ENCODE assay signal across 22 cellular contexts in the genomic region with DNA sequence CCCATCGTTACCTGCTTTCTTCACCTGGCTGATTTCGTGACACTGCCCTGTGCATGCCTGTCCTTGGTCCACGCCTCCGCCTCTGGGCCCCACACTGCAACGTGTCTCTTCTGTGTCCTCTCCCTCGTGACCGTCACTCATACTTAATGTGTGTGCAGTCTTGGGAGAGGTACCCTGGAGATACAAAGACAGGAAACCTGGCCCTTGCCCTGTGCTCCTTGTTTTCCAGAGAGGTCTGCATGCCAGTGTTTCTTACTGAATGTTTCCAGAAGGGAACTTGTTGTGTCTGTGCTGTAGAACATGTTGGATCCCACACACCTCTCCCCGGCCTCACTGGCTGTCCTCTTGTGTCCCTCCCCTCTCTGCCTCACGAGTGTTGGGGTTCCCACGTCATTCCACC.
"Had no signal": no experiment of that assay in that cellular context is flagged by ENCODE, and none has a peak within 500 bp of the region (broad histone marks: within the 10 kb centered on the region; RNA-seq: fewer than 3 reads in every experiment).

No MANE protein-coding gene starts in this region.

- H3K9me3 ChIP-seq: body of pancreas, gastrocnemius medialis, prostate gland, stomach, thoracic aorta had no signal

- FAIRE-seq: keratinocyte had no signal

- DNase-seq: activated CD4-positive, alpha-beta memory T cell treated with anti-CD3 and anti-CD28 coated beads, Interleukin-2, amount 10 ng/mL, durations not matched to agents 7 days and 5 days; activated CD4-positive, alpha-beta T cell treated with anti-CD3 and anti-CD28 coated beads for 4 hours; activated CD8-positive, alpha-beta memory T cell treated with anti-CD3 and anti-CD28 coated beads, Interleukin-2, amount 50 U/mL, for 4 hours; activated gamma-delta T cell; activated T-cell treated with anti-CD3 and anti-CD28 coated beads, Interleukin-2, amount 50 U/mL, for 48 hours; amygdala; body of pancreas; central memory CD4-positive, alpha-beta T cell; effector memory CD4-positive, alpha-beta T cell; gastrocnemius medialis; midbrain; stimulated activated CD4-positive, alpha-beta T cell treated with anti-CD3 and anti-CD28 coated beads, Interleukin-12 subunit alpha, Interleukin-12 subunit beta, amount 100 ng/mL, for 4 hours; stimulated activated CD4-positive, alpha-beta T cell treated with anti-CD3 and anti-CD28 coated beads, Interleukin-2, amount 100 ng/mL, for 24 hours; stomach had no signal

- H3K27ac Mint-ChIP-seq: activated CD4-positive, alpha-beta memory T cell treated with anti-CD3 and anti-CD28 coated beads, Interleukin-2, amount 10 ng/mL, durations not matched to agents 7 days and 5 days; activated naive CD4-positive, alpha-beta T cell treated with anti-CD3 and anti-CD28 coated beads, Interleukin-2, amount 50 U/mL, for 72 hours; T-helper 1 cell treated with Interleukin-12 subunit alpha and Interleukin-12 subunit beta and Interleukin-4 antibody, amounts not matched to agents 30 μg/mL and 1 μg/mL, for 36 hours had no signal

- H3K27me3 Mint-ChIP-seq: activated CD4-positive, alpha-beta memory T cell treated with anti-CD3 and anti-CD28 coated beads, Interleukin-2, amount 10 ng/mL, durations not matched to agents 7 days and 5 days had no signal

- H3K4me3 Mint-ChIP-seq: activated CD4-positive, alpha-beta memory T cell treated with anti-CD3 and anti-CD28 coated beads, Interleukin-2, amount 10 ng/mL, durations not matched to agents 7 days and 5 days; T-helper 1 cell treated with Interleukin-12 subunit alpha and Interleukin-12 subunit beta and Interleukin-4 antibody, amounts not matched to agents 30 μg/mL and 1 μg/mL, for 36 hours had no signal

- H3K4me3 ChIP-seq: body of pancreas, coronary artery, gastrocnemius medialis, hepatocyte, prostate gland, stomach, thoracic aorta had no signal

- H2AFZ ChIP-seq: hepatocyte had no signal

- H3K27ac ChIP-seq: body of pancreas, epithelial cell of prostate, gastrocnemius medialis, hepatocyte, prostate gland, stomach, thoracic aorta had no signal

- H3K4me2 ChIP-seq: hepatocyte had no signal

- H3K9me3 Mint-ChIP-seq: activated CD4-positive, alpha-beta memory T cell treated with anti-CD3 and anti-CD28 coated beads, Interleukin-2, amount 10 ng/mL, durations not matched to agents 7 days and 5 days; activated naive CD4-positive, alpha-beta T cell treated with anti-CD3 and anti-CD28 coated beads, Interleukin-2, amount 50 U/mL, for 72 hours; T-helper 1 cell treated with Interleukin-12 subunit alpha and Interleukin-12 subunit beta and Interleukin-4 antibody, amounts not matched to agents 30 μg/mL and 1 μg/mL, for 36 hours had no signal

- H3K27me3 ChIP-seq: body of pancreas, gastrocnemius medialis, hepatocyte, stomach had no signal

- ATAC-seq: activated naive CD4-positive, alpha-beta T cell treated with anti-CD3 and anti-CD28 coated beads, Interleukin-2, amount 50 U/mL, for 72 hours; body of pancreas; gastrocnemius medialis had no signal

- H3K4me1 ChIP-seq: body of pancreas, prostate gland had no signal
